Comparison of ENCODE assay signal across 13 cellular contexts in the genomic region with DNA sequence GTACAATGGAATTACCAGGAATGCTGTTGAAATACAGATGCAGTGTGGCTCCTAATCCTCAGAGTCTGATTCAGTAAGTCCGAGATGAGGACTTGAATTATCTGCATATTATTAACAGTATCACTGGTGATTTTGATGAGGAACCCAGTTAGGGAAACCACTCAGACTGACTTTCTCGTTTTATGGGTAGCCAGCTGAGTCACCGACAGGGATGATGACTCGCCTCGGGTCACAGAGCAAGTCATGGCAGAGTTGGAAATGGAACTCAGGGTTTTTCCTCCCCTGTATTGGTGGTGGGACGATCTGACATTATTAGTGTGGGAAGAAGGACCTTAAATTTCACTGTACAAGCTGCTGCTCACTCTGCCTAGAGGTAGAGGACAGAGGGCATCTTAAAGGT. TPM values are rescaled to one million over a fixed set of nuclear protein-coding genes. Genes with fewer than 3 reads are reported as not detected.
DNase-seq lines count a peak whose midpoint lies in the region; ATAC-seq and TF ChIP-seq lines count a peak whose summit lies in the region.
"Had no signal": no experiment of that assay in that cellular context is flagged by ENCODE, and none has a peak within 500 bp of the region (broad histone marks: within the 10 kb centered on the region; RNA-seq: fewer than 3 reads in every experiment).

No MANE protein-coding gene starts in this region.

- TF ChIP-seq POLR2A in breast epithelium (IDR thresholded peaks at IDR 0.05) (no peak), stomach (IDR thresholded peaks at IDR 0.05) (no peak)

- H3K9me3 ChIP-seq in breast epithelium (no peaks in the 10 kb centered on the region), stomach (no peaks in the 10 kb centered on the region)

- peaks cover 63% of the 10 kb centered on the region for H3K27me3 Mint-ChIP-seq in MCF 10A (ENCODE audit: insufficient read depth, unreplicated experiment)
- H3K27me3 Mint-ChIP-seq in naive thymus-derived CD8-positive, alpha-beta T cell, result peaks cover 0 to 15% (median 2%) of the 10 kb centered on the region in 5 donors
- H3K27me3 Mint-ChIP-seq: brain had no signal

- peak overlapping the region; percentile 6 for H3K27ac Mint-ChIP-seq in MCF 10A (ENCODE audit: low read depth, unreplicated experiment)
- H3K27ac Mint-ChIP-seq in stimulated activated effector memory CD8-positive, alpha-beta T cell treated with anti-CD3 and anti-CD28 coated beads, Interleukin-12 subunit alpha, Interleukin-12 subunit beta, amount 100 ng/mL, for 72 hours, result no peak overlapping the region
- H3K27ac Mint-ChIP-seq in naive thymus-derived CD8-positive, alpha-beta T cell, result no peak overlapping the region
- H3K27ac Mint-ChIP-seq: brain; CD4-positive, CD25-positive, alpha-beta regulatory T cell had no signal

- TF ChIP-seq CTCF in MCF 10A (IDR thresholded peaks at IDR 0.05; ENCODE audit: unreplicated experiment), result no peak
- no peak for TF ChIP-seq CTCF in breast epithelium (IDR thresholded peaks at IDR 0.05)
- TF ChIP-seq CTCF in fibroblast of mammary gland (conservative IDR thresholded peaks at IDR 0.05; ENCODE audit: control insufficient read depth, insufficient read depth, low read depth, low read length), result no peak
- TF ChIP-seq CTCF in stomach (IDR thresholded peaks at IDR 0.05), result no peak

- no peak for TF ChIP-seq EP300 in stomach (IDR thresholded peaks at IDR 0.05)

- POLR2A ChIA-PET in MCF 10A (lab: Yijun Ruan, JAX), result interaction anchor here (0.6 to 3.8 kb wide), 6 partner anchors 15 to 251 kb away, joined by 3 to 24 read pairs (median 4); partner anchors contain the start of gene AMMECR1
- POLR2A ChIA-PET in naive thymus-derived CD8-positive, alpha-beta T cell (lab: Charles Lee), result no interaction called here

- no peaks in the 10 kb centered on the region for H3K36me3 Mint-ChIP-seq in MCF 10A (ENCODE audit: insufficient read depth, unreplicated experiment)
- no peaks in the 10 kb centered on the region for H3K36me3 Mint-ChIP-seq in stimulated activated effector memory CD8-positive, alpha-beta T cell treated with anti-CD3 and anti-CD28 coated beads, Interleukin-12 subunit alpha, Interleukin-12 subunit beta, amount 100 ng/mL, for 72 hours
- no peaks in the 10 kb centered on the region for H3K36me3 Mint-ChIP-seq in naive thymus-derived CD8-positive, alpha-beta T cell
- H3K36me3 Mint-ChIP-seq: brain; CD4-positive, CD25-positive, alpha-beta regulatory T cell had no signal

- no TSS peak for BruUV-seq in MCF 10A (replicated peaks; lab: Mats Ljungman, UMichigan)

- no peaks in the 10 kb centered on the region for H3K4me1 ChIP-seq in breast epithelium
- peaks cover 0 to 8% (median 4%) of the 10 kb centered on the region in 4 donors for H3K4me1 ChIP-seq in stomach

- intact Hi-C loops in MCF 10A (cut with micrococcal nuclease) (loop anchor here (2.0 to 10.0 kb wide), 2 partner anchors 87 to 405 kb away; partner anchors contain the start of gene TMEM164), breast epithelium (cut with DNase I; ENCODE audit: low total_unique reads) (loop anchor here (5.0 kb wide), 2 partner anchors 88 to 733 kb away; no protein-coding TSS in a partner anchor), stomach (cut with DNase I; ENCODE audit: low total_unique reads) (loop anchor here (5.0 kb wide), 1 partner anchor 248 kb away; no protein-coding TSS in a partner anchor)

- CTCF ChIA-PET in MCF 10A (lab: Yijun Ruan, JAX), result interaction anchor here (1.1 to 21.0 kb wide), 6 partner anchors 9 to 443 kb away, joined by 3 to 432 read pairs (median 20); no protein-coding TSS in a partner anchor

- 31 to 56% (median 50%) methylated on average over 6 of the region's 6 CpGs for WGBS in stomach, 5 donors

- H3K27me3 ChIP-seq in breast epithelium, result peaks cover 0 to 78% of the 10 kb centered on the region in 2 donors
- no peaks in the 10 kb centered on the region for H3K27me3 ChIP-seq in stomach

- DNase-seq in MCF 10A (ENCODE audit: unreplicated experiment) (peak; percentile 54), breast epithelium (ENCODE audit: low spot score in 2 of 2) (no peak), SW480 (ENCODE audit: low spot score) (peak; percentile 18), fibroblast of mammary gland (ENCODE audit: low read depth) (peak; percentile 75), NCI-H146 treated with DMSO at 0.1 percent for 48 hours (lab: John Stamatoyannopoulos, UW; ENCODE audit: unreplicated experiment) (no peak), stomach (no peak)
- DNase-seq in stimulated activated effector memory CD8-positive, alpha-beta T cell treated with anti-CD3 and anti-CD28 coated beads, Interleukin-12 subunit alpha, Interleukin-12 subunit beta, amount 100 ng/mL, for 72 hours (ENCODE audit: low spot score in 2 of 2), result no peak
- no peak for DNase-seq in naive thymus-derived CD8-positive, alpha-beta T cell
- DNase-seq: activated CD4-positive, alpha-beta T cell treated with anti-CD3 and anti-CD28 coated beads for 4 hours; CD4-positive, CD25-positive, alpha-beta regulatory T cell; SHP77 had no signal

- H3K27ac ChIP-seq in breast epithelium (no peak overlapping the region), stomach (no peak overlapping the region)

- peak; percentile 85 for ATAC-seq in stimulated activated effector memory CD8-positive, alpha-beta T cell treated with anti-CD3 and anti-CD28 coated beads, Interleukin-12 subunit alpha, Interleukin-12 subunit beta, amount 100 ng/mL, for 72 hours
- ATAC-seq in naive thymus-derived CD8-positive, alpha-beta T cell, result no peak

- H3K4me3 ChIP-seq in breast epithelium (no peak overlapping the region), fibroblast of mammary gland (ENCODE audit: control insufficient read depth, low read depth, low read length) (no peak overlapping the region), stomach (no peak overlapping the region)

- no peaks in the 10 kb centered on the region for H3K36me3 ChIP-seq in breast epithelium
- no peaks in the 10 kb centered on the region for H3K36me3 ChIP-seq in stomach

- no peak overlapping the region for H3K4me3 Mint-ChIP-seq in MCF 10A (ENCODE audit: unreplicated experiment)
- no peak overlapping the region for H3K4me3 Mint-ChIP-seq in stimulated activated effector memory CD8-positive, alpha-beta T cell treated with anti-CD3 and anti-CD28 coated beads, Interleukin-12 subunit alpha, Interleukin-12 subunit beta, amount 100 ng/mL, for 72 hours
- no peak overlapping the region for H3K4me3 Mint-ChIP-seq in naive thymus-derived CD8-positive, alpha-beta T cell
- H3K4me3 Mint-ChIP-seq: CD4-positive, CD25-positive, alpha-beta regulatory T cell had no signal

- peaks cover 20% of the 10 kb centered on the region for H3K4me1 Mint-ChIP-seq in MCF 10A (ENCODE audit: insufficient read depth, unreplicated experiment)
- H3K4me1 Mint-ChIP-seq in stimulated activated effector memory CD8-positive, alpha-beta T cell treated with anti-CD3 and anti-CD28 coated beads, Interleukin-12 subunit alpha, Interleukin-12 subunit beta, amount 100 ng/mL, for 72 hours, result peaks cover 12% of the 10 kb centered on the region
- peaks cover 0 to 8% (median 2%) of the 10 kb centered on the region in 4 donors for H3K4me1 Mint-ChIP-seq in naive thymus-derived CD8-positive, alpha-beta T cell

- H3K9me3 Mint-ChIP-seq in MCF 10A (ENCODE audit: unreplicated experiment), result no peaks in the 10 kb centered on the region
- H3K9me3 Mint-ChIP-seq in stimulated activated effector memory CD8-positive, alpha-beta T cell treated with anti-CD3 and anti-CD28 coated beads, Interleukin-12 subunit alpha, Interleukin-12 subunit beta, amount 100 ng/mL, for 72 hours, result no peaks in the 10 kb centered on the region
- no peaks in the 10 kb centered on the region for H3K9me3 Mint-ChIP-seq in naive thymus-derived CD8-positive, alpha-beta T cell
- H3K9me3 Mint-ChIP-seq: brain had no signal

RNA-seq across cellular contexts. Expression of gene RTL9, which starts 51.3 kb away (rescaled TPM):
- total RNA-seq in MCF 10A (2022) (not detected in 2 replicates), breast epithelium (under 1 TPM in 2 of 3 donors, not detected in 1; 0.15 to 0.32 TPM), stomach (under 1 TPM in 1 of 5 donors, not detected in 4; under 0.01 TPM)
- not detected for polyA plus RNA-seq in stomach
- not detected for total RNA-seq in naive thymus-derived CD8-positive, alpha-beta T cell
- not detected for polyA plus RNA-seq in naive thymus-derived CD8-positive, alpha-beta T cell
- total RNA-seq: CD4-positive, CD25-positive, alpha-beta regulatory T cell; pulmonary artery endothelial cell had no signal
- polyA plus RNA-seq: CD4-positive, CD25-positive, alpha-beta regulatory T cell had no signal

Comparison
In these comparisons a context has a peak if more than half of its experiments do, and no peak if none do; other contexts are left out.
1. DNase-seq: peak in MCF 10A (single experiment), SW480 (single experiment) and fibroblast of mammary gland (single experiment); none in breast epithelium (0 of 2), stimulated activated effector memory CD8-positive, alpha-beta T cell treated with anti-CD3 and anti-CD28 coated beads, Interleukin-12 subunit alpha, Interleukin-12 subunit beta, amount 100 ng/mL, for 72 hours (0 of 2), NCI-H146 treated with DMSO at 0.1 percent for 48 hours (single experiment), stomach (single experiment) and naive thymus-derived CD8-positive, alpha-beta T cell (0 of 10).